ENCODE assay signal across 16 cellular contexts in the genomic region with DNA sequence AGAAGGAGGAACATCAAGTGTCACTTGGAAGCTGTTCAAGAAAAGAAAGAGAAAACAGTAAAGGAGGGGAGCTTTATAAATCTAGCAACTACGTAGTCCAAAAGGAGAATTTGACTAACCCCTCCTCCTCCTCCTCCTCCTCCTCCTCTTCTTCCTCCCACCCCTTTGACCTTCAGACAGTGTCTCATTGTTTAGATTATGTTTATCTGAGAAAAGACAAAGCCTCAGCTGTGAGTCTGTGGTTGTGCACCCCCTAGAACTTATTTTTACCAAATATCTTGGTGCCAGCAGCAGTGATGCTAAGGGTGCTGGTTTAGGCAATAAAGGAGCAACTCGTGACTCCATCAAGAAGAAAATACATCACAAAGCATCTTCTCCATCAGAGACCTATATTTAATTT.
DNase-seq lines count a peak whose midpoint lies in the region; ATAC-seq and TF ChIP-seq lines count a peak whose summit lies in the region.
"Had no signal": no experiment of that assay in that cellular context is flagged by ENCODE, and none has a peak within 500 bp of the region (broad histone marks: within the 10 kb centered on the region; RNA-seq: fewer than 3 reads in every experiment).

No MANE protein-coding gene starts in this region.

- peak overlapping the region; percentile 35; the same call in 1 of the 2 replicates for H3K27ac ChIP-seq in SU-DHL-6 (ENCODE audit: low read depth, low read length)
- H3K27ac ChIP-seq: gastroesophageal sphincter had no signal

- peaks cover 14% of the 10 kb centered on the region for H3K9me3 Mint-ChIP-seq in activated T-helper 1 cell treated with anti-CD3 and anti-CD28 coated beads, Interleukin-12 subunit alpha, Interleukin-12 subunit beta, Interleukin-2, Interleukin-4 antibody, amounts not matched to agents 30 ng/mL and 10 ng/mL and 1 ng/mL, durations not matched to agents 14 hours and 24 hours and 36 hours

- H3K4me3 ChIP-seq in SU-DHL-6 (ENCODE audit: insufficient read depth, low read length, poor library complexity, severe bottlenecking): no peak overlapping the region
- H3K4me3 ChIP-seq: gastroesophageal sphincter had no signal

- H4K20me1 ChIP-seq in SU-DHL-6 (ENCODE audit: low read depth, low read length): no peaks in the 10 kb centered on the region

- DNase-seq in putamen (ENCODE audit: low spot score) (peak; percentile 78), GM03348 (ENCODE audit: low spot score) (no peak), GM20000 (ENCODE audit: low spot score) (no peak), HK-2 (ENCODE audit: unreplicated experiment) (no peak)
- no peak for DNase-seq in activated T-helper 1 cell treated with anti-CD3 and anti-CD28 coated beads, Interleukin-12 subunit alpha, Interleukin-12 subunit beta, Interleukin-2, Interleukin-4 antibody, amounts not matched to agents 30 ng/mL and 10 ng/mL and 1 ng/mL, durations not matched to agents 14 hours and 24 hours and 36 hours (ENCODE audit: low spot score)
- DNase-seq: activated T-cell treated with anti-CD3 and anti-CD28 coated beads, Interleukin-2, amount 50 U/mL, for 4 hours; aorta; effector CD8-positive, alpha-beta T cell; kidney; NCI-H1105; NCI-H510A treated with DMSO at 0.1 percent for 48 hours had no signal

- H3K79me2 ChIP-seq in SU-DHL-6 (ENCODE audit: insufficient read depth, low read length): no peaks in the 10 kb centered on the region

- H3K27me3 Mint-ChIP-seq in activated T-helper 1 cell treated with anti-CD3 and anti-CD28 coated beads, Interleukin-12 subunit alpha, Interleukin-12 subunit beta, Interleukin-2, Interleukin-4 antibody, amounts not matched to agents 30 ng/mL and 10 ng/mL and 1 ng/mL, durations not matched to agents 14 hours and 24 hours and 36 hours (ENCODE audit: insufficient read depth): no peaks in the 10 kb centered on the region

- no peak overlapping the region for H3K9ac ChIP-seq in SU-DHL-6 (ENCODE audit: low read length)

- TF ChIP-seq CTCF in SU-DHL-6 (IDR thresholded peaks at IDR 0.05; ENCODE audit: insufficient read depth, low read length, poor library complexity, severe bottlenecking): no peak
- TF ChIP-seq CTCF in GM20000 (IDR thresholded peaks at IDR 0.05; ENCODE audit: extremely low read depth, missing control alignments): no peak

- H3K4me3 Mint-ChIP-seq in activated T-helper 1 cell treated with anti-CD3 and anti-CD28 coated beads, Interleukin-12 subunit alpha, Interleukin-12 subunit beta, Interleukin-2, Interleukin-4 antibody, amounts not matched to agents 30 ng/mL and 10 ng/mL and 1 ng/mL, durations not matched to agents 14 hours and 24 hours and 36 hours: no peak overlapping the region
- H3K4me3 Mint-ChIP-seq: activated T-cell treated with anti-CD3 and anti-CD28 coated beads, Interleukin-2, amount 50 U/mL, for 4 hours; WTC11 had no signal

- intact Hi-C loops in activated T-helper 1 cell treated with anti-CD3 and anti-CD28 coated beads, Interleukin-12 subunit alpha, Interleukin-12 subunit beta, Interleukin-2, Interleukin-4 antibody, amounts not matched to agents 30 ng/mL and 10 ng/mL and 1 ng/mL, durations not matched to agents 14 hours and 24 hours and 36 hours (cut with micrococcal nuclease): no loop called here

- no peaks in the 10 kb centered on the region for H3K4me1 Mint-ChIP-seq in activated T-helper 1 cell treated with anti-CD3 and anti-CD28 coated beads, Interleukin-12 subunit alpha, Interleukin-12 subunit beta, Interleukin-2, Interleukin-4 antibody, amounts not matched to agents 30 ng/mL and 10 ng/mL and 1 ng/mL, durations not matched to agents 14 hours and 24 hours and 36 hours (ENCODE audit: low read depth)

- peaks cover 8% of the 10 kb centered on the region; the same call in 1 of the 2 replicates for H3K9me3 ChIP-seq in SU-DHL-6 (ENCODE audit: insufficient read depth, low read length)

- no peaks in the 10 kb centered on the region for H3K27me3 ChIP-seq in SU-DHL-6 (ENCODE audit: low read length)
- H3K27me3 ChIP-seq: gastroesophageal sphincter had no signal

- H3K36me3 ChIP-seq in SU-DHL-6 (ENCODE audit: low read length): no peaks in the 10 kb centered on the region
- H3K36me3 ChIP-seq: gastroesophageal sphincter had no signal

- H3K36me3 Mint-ChIP-seq in activated T-helper 1 cell treated with anti-CD3 and anti-CD28 coated beads, Interleukin-12 subunit alpha, Interleukin-12 subunit beta, Interleukin-2, Interleukin-4 antibody, amounts not matched to agents 30 ng/mL and 10 ng/mL and 1 ng/mL, durations not matched to agents 14 hours and 24 hours and 36 hours (ENCODE audit: low read depth): peaks cover 2% of the 10 kb centered on the region

- no peaks in the 10 kb centered on the region for H3K9me2 ChIP-seq in SU-DHL-6 (replicated peaks; ENCODE audit: insufficient read depth, low read length)

- peak overlapping the region; percentile 47 for H3K4me2 ChIP-seq in SU-DHL-6 (ENCODE audit: low read depth, low read length, poor library complexity, severe bottlenecking)

- no peak overlapping the region for H3K27ac Mint-ChIP-seq in activated T-helper 1 cell treated with anti-CD3 and anti-CD28 coated beads, Interleukin-12 subunit alpha, Interleukin-12 subunit beta, Interleukin-2, Interleukin-4 antibody, amounts not matched to agents 30 ng/mL and 10 ng/mL and 1 ng/mL, durations not matched to agents 14 hours and 24 hours and 36 hours
- H3K27ac Mint-ChIP-seq: WTC11 had no signal

- ATAC-seq in GM18907 (IDR thresholded peaks at IDR 0.05; ENCODE audit: unreplicated experiment): peak; percentile 44
- ATAC-seq in HG02763 (IDR thresholded peaks at IDR 0.05; ENCODE audit: unreplicated experiment): peak; percentile 38
- ATAC-seq: activated T-cell treated with anti-CD3 and anti-CD28 coated beads, Interleukin-2, amount 50 U/mL, for 4 hours; gastroesophageal sphincter had no signal

- H3F3A ChIP-seq in SU-DHL-6 (ENCODE audit: insufficient read depth): no peaks in the 10 kb centered on the region

- peak overlapping the region; percentile 71 for H2AFZ ChIP-seq in SU-DHL-6 (ENCODE audit: low read depth, low read length, severe bottlenecking)
